ENCODE assay signal across 8 cellular contexts in genomic region chr17:8209909-8210760, GRCh38. TPM values are rescaled to one million over a fixed set of nuclear protein-coding genes. Genes with fewer than 3 reads are reported as not detected.
A peak's percentile ranks its signal among the peaks of the same experiment; 100 is the strongest.
DNase-seq lines count a peak whose midpoint lies in the region; ATAC-seq and TF ChIP-seq lines count a peak whose summit lies in the region.

Gene AURKB (minus strand): TSS chr17:8210575. CDS start chr17:8210224, 351 bp downstream.

- H3K9me3 ChIP-seq in HUES48 (ENCODE audit: control insufficient read depth, insufficient read depth, low read length) (no peaks in the 10 kb centered on the region), OCI-LY3 (ENCODE audit: insufficient read depth, low read length) (no peaks in the 10 kb centered on the region), mucosa of descending colon (no peaks in the 10 kb centered on the region)

- intact Hi-C loops in mucosa of descending colon (cut with DNase I, micrococcal nuclease): no loop called here

- DNase-seq in Caki2 (ENCODE audit: low read depth) (peak; percentile 88), epidermal melanocyte (ENCODE audit: insufficient read length, low spot score) (peak; percentile 99), mucosa of descending colon (peak; percentile 91 to 98 (median 94))
- DNase-seq in activated CD8-positive, alpha-beta memory T cell treated with anti-CD3 and anti-CD28 coated beads, Interleukin-2, amount 50 U/mL, for 4 hours: peak; percentile 88
- DNase-seq in stimulated activated CD8-positive, alpha-beta memory T cell treated with anti-CD3 and anti-CD28 coated beads, Interleukin-4, amount 100 ng/mL, for 1 hour (ENCODE audit: low read depth in 2 of 2, low spot score in 1 of 2): peak; percentile 73 to 83

- H3K4me3 ChIP-seq in HUES48 (ENCODE audit: low read depth, low read length): peak within 1 kb of the TSS; percentile 98
- H3K4me3 ChIP-seq in OCI-LY3 (ENCODE audit: low read length): peak within 1 kb of the TSS; percentile 99
- peak within 1 kb of the TSS; percentile 22 for H3K4me3 ChIP-seq in mucosa of descending colon

- H3K9ac ChIP-seq in HUES48 (ENCODE audit: low read depth, low read length) (peak within 1 kb of the TSS; percentile 97), OCI-LY3 (ENCODE audit: low read length) (peak within 1 kb of the TSS; percentile 98)

- H3K27ac ChIP-seq in HUES48 (ENCODE audit: low read depth, low read length): peak within 1 kb of the TSS; percentile 99
- H3K27ac ChIP-seq in OCI-LY3 (ENCODE audit: low read length): peak within 1 kb of the TSS; percentile 86

- H3K4me1 ChIP-seq in HUES48 (ENCODE audit: control insufficient read depth, insufficient read depth, low read length) (peaks cover 4% of the 10 kb centered on the region; the same call in 1 of the 2 replicates), OCI-LY3 (ENCODE audit: low read length) (peaks cover 14% of the 10 kb centered on the region), mucosa of descending colon (ENCODE audit: low read depth) (peaks cover 4% of the 10 kb centered on the region)

- peak within 1 kb of the TSS; percentile 86 for H2AFZ ChIP-seq in OCI-LY3 (ENCODE audit: low read depth, low read length)

- no peak for TF ChIP-seq CTCF in OCI-LY3 (IDR thresholded peaks at IDR 0.05; ENCODE audit: low read depth, low read length)
- no peak for TF ChIP-seq CTCF in mucosa of descending colon (IDR thresholded peaks at IDR 0.05)

- peak within 1 kb of the TSS; percentile 81 for H3K4me2 ChIP-seq in OCI-LY3 (ENCODE audit: low read length)

- in situ Hi-C loops in Caki2 (cut with HindIII; ENCODE audit: low pct_unique_long_range_greater_than_20kb, low sequenced_read_pairs): no loop called here

- ATAC-seq in GM21390 (IDR thresholded peaks at IDR 0.05; ENCODE audit: unreplicated experiment) (peak; percentile 84), mucosa of descending colon (peak; percentile 99)

- H3K36me3 ChIP-seq in HUES48 (ENCODE audit: control insufficient read depth, insufficient read depth, low read length) (peaks cover 32% of the 10 kb centered on the region), OCI-LY3 (replicated peaks; ENCODE audit: low read depth, low read length) (peaks cover 27% of the 10 kb centered on the region), mucosa of descending colon (ENCODE audit: low read depth) (no peaks in the 10 kb centered on the region)

- no peaks in the 10 kb centered on the region for H4K20me1 ChIP-seq in OCI-LY3 (ENCODE audit: insufficient read depth, low read length)

- no peaks in the 10 kb centered on the region for H3K27me3 ChIP-seq in HUES48 (ENCODE audit: control insufficient read depth, insufficient read depth, low read length)
- no peaks in the 10 kb centered on the region for H3K27me3 ChIP-seq in OCI-LY3 (ENCODE audit: low read depth, low read length)

- H3K79me2 ChIP-seq in OCI-LY3 (ENCODE audit: low read length): peaks cover 35% of the 10 kb centered on the region

RNA-seq across cellular contexts. Expression of gene AURKB, which starts in this region (rescaled TPM):
- total RNA-seq in Caki2 (2014; rRNA removed; shearing (Covaris generic); ENCODE audit: low replicate concordance): 67.6 and 78.3 TPM in 2 replicates
- total RNA-seq in mucosa of descending colon: 10 to 100 TPM in 1 of 3 donors, 1 to 10 TPM in 2; 5.2 to 27.3 (median 5.7) TPM

Comparison
In these comparisons a context has a peak if more than half of its experiments do, and no peak if none do; other contexts are left out.
1. Peak in every context shown above with its lines: DNase-seq, ATAC-seq, H3K4me3 ChIP-seq and H3K27ac ChIP-seq.
2. H3K4me3 ChIP-seq: peak in every context shown above with its lines; median percentile 99 in OCI-LY3; 98 in HUES48; 22 in mucosa of descending colon.